Comparison of ENCODE assay signal across 1 cellular context in genomic region chr12:113292091-113292490, GRCh38.
TF ChIP-seq lines count a peak whose summit lies in the region.

No MANE protein-coding gene starts in this region.

TF ChIP-seq in GM23338, 12 proteins besides CTCF, POLR2A, EP300 and RAD21 (continued from another document):
- TF ChIP-seq REST (IDR thresholded peaks at IDR 0.05; ENCODE audit: unreplicated experiment) (no peak), EZH2 (IDR thresholded peaks at IDR 0.05; ENCODE audit: low read depth, unreplicated experiment) (no peak), CREB1 (CRISPR knock-in tag; IDR thresholded peaks at IDR 0.05; ENCODE audit: low read depth) (no peak), ZNF462 (CRISPR knock-in tag; IDR thresholded peaks at IDR 0.05) (no peak), NANOG (IDR thresholded peaks at IDR 0.05; ENCODE audit: borderline replicate concordance) (no peak), JUNB (IDR thresholded peaks at IDR 0.05; ENCODE audit: unreplicated experiment) (no peak), EZH2phosphoT487 (IDR thresholded peaks at IDR 0.05; ENCODE audit: unreplicated experiment) (no peak)
